Comparison of ENCODE assay signal across 18 cellular contexts in genomic region chr3:141909408-141909807, GRCh38.
"Had no signal": no experiment of that assay in that cellular context is flagged by ENCODE, and none has a peak within 500 bp of the region (broad histone marks: within the 10 kb centered on the region; RNA-seq: fewer than 3 reads in every experiment).

No MANE protein-coding gene starts in this region.

- H3K27me3 Mint-ChIP-seq: dendritic cell treated with granulocyte-macrophage colony-stimulating factor and Interleukin-4, amounts not matched to agents 40 ng/mL and 50 ng/mL, for 4 days; naive thymus-derived CD4-positive, alpha-beta T cell had no signal

- H3K27ac ChIP-seq: esophagus squamous epithelium, prostate gland, right atrium auricular region, suprapubic skin, transverse colon had no signal

- H3K4me3 ChIP-seq: esophagus squamous epithelium, prostate gland, right atrium auricular region, suprapubic skin, transverse colon had no signal

- ATAC-seq: left ventricle myocardium superior; naive thymus-derived CD4-positive, alpha-beta T cell; SK-N-SH treated with all-trans-retinoic acid at 6 μM for 48 hours had no signal

- DNase-seq: activated CD4-positive, alpha-beta T cell treated with anti-CD3 and anti-CD28 coated beads, Interleukin-2, amount 50 U/mL, for 1 hour; activated effector memory CD4-positive, alpha-beta T cell treated with Interleukin-2 at 50 U/mL for 16 hours; activated naive CD4-positive, alpha-beta T cell treated with anti-CD3 and anti-CD28 coated beads, Interleukin-2, amount 50 U/mL, for 16 hours; effector CD8-positive, alpha-beta T cell; esophagus squamous epithelium; left ventricle myocardium superior; mesenchymal stem cell; naive thymus-derived CD4-positive, alpha-beta T cell; stimulated activated CD4-positive, alpha-beta T cell treated with anti-CD3 and anti-CD28 coated beads, Interleukin-12 subunit alpha, Interleukin-12 subunit beta, amount 100 ng/mL, for 4 hours; stimulated activated CD4-positive, alpha-beta T cell treated with anti-CD3 and anti-CD28 coated beads, Interleukin-1b, Interleukin-23, amount 100 ng/mL, for 48 hours; stimulated activated CD8-positive, alpha-beta memory T cell treated with anti-CD3 and anti-CD28 coated beads, Interleukin-4, amount 100 ng/mL, for 48 hours; stimulated activated naive CD4-positive, alpha-beta T cell treated with Interleukin-2 at 50 U/mL for 16 hours; transverse colon had no signal

- H3K36me3 ChIP-seq: prostate gland had no signal

- H3K27me3 ChIP-seq: esophagus squamous epithelium, right atrium auricular region, suprapubic skin, transverse colon had no signal

- H3K4me3 Mint-ChIP-seq: dendritic cell treated with granulocyte-macrophage colony-stimulating factor and Interleukin-4, amounts not matched to agents 40 ng/mL and 50 ng/mL, for 4 days; naive thymus-derived CD4-positive, alpha-beta T cell had no signal

- H3K9me3 ChIP-seq: esophagus squamous epithelium, prostate gland, right atrium auricular region, suprapubic skin, transverse colon had no signal

- H3K27ac Mint-ChIP-seq: dendritic cell treated with granulocyte-macrophage colony-stimulating factor and Interleukin-4, amounts not matched to agents 40 ng/mL and 50 ng/mL, for 4 days had no signal

- H3K4me1 ChIP-seq: esophagus squamous epithelium, prostate gland, right atrium auricular region, suprapubic skin, transverse colon had no signal
